In genomic region chr17:75271233-75271954, GRCh38 we compare ENCODE assay signal across 7 cellular contexts. TPM values are rescaled to one million over a fixed set of nuclear protein-coding genes. Genes with fewer than 3 reads are reported as not detected.
A peak's percentile ranks its signal among the peaks of the same experiment; 100 is the strongest.
DNase-seq lines count a peak whose midpoint lies in the region; ATAC-seq, FAIRE-seq and TF ChIP-seq lines count a peak whose summit lies in the region.

No MANE protein-coding gene starts in this region.

- peak; percentile 98 for FAIRE-seq in GM12892 (lab: Jason Lieb, UNC)

- DNase-seq in GM12892 (ENCODE audit: insufficient read length) (peak; percentile 96), NCI-H1092 treated with DMSO at 0.1 percent for 48 hours (lab: John Stamatoyannopoulos, UW) (peak; percentile 62), UCSD-AML1 (lab: John Stamatoyannopoulos, UW; ENCODE audit: unreplicated experiment) (peak; percentile 89), MCF 10A (ENCODE audit: unreplicated experiment) (peak; percentile 74), inferior parietal cortex (ENCODE audit: extremely low spot score) (peak; percentile 76)
- peak; percentile 89 for DNase-seq in stimulated activated CD4-positive, alpha-beta T cell treated with anti-CD3 and anti-CD28 coated beads, Interleukin-12 subunit alpha, Interleukin-12 subunit beta, amount 100 ng/mL, for 4 hours

- H3K9me3 Mint-ChIP-seq in MCF 10A (ENCODE audit: unreplicated experiment) = no peaks in the 10 kb centered on the region

- H3K4me3 Mint-ChIP-seq in MCF 10A (ENCODE audit: unreplicated experiment) = peak overlapping the region; percentile 74

- peaks cover 23% of the 10 kb centered on the region for H3K4me1 Mint-ChIP-seq in MCF 10A (ENCODE audit: insufficient read depth, unreplicated experiment)

- H3K27ac Mint-ChIP-seq in MCF 10A (ENCODE audit: low read depth, unreplicated experiment) = peak overlapping the region; percentile 39

- POLR2A ChIA-PET in MCF 10A (lab: Yijun Ruan, JAX) = interaction anchor here (0.6 to 6.8 kb wide), 21 partner anchors 9 to 398 kb away, joined by 3 to 142 read pairs (median 7); partner anchors contain the start of genes FDXR, GGA3, GRB2 and JPT1

- TF ChIP-seq POLR2A in GM12892 (IDR thresholded peaks at IDR 0.05; ENCODE audit: low read depth, low read length) = peak; percentile 62; the same call in 1 of the 2 replicates

- peak; percentile 63 for ATAC-seq in HG02571 (IDR thresholded peaks at IDR 0.05; ENCODE audit: unreplicated experiment)

- BruUV-seq in MCF 10A (replicated peaks; lab: Mats Ljungman, UMichigan) = no TSS peak

- CTCF ChIA-PET in MCF 10A (lab: Yijun Ruan, JAX) = interaction anchor here (0.5 to 3.0 kb wide), 21 partner anchors 10 to 1742 kb away, joined by 3 to 38 read pairs (median 4); partner anchors contain the start of genes GGA3, MRPS7 and SLC25A19

- peaks cover 26% of the 10 kb centered on the region for H3K36me3 Mint-ChIP-seq in MCF 10A (ENCODE audit: insufficient read depth, unreplicated experiment)

- peak; percentile 67 for TF ChIP-seq CTCF in MCF 10A (IDR thresholded peaks at IDR 0.05; ENCODE audit: unreplicated experiment)

- intact Hi-C loops in MCF 10A (cut with micrococcal nuclease) = loop anchor here (2.0 kb wide), 1 partner anchor 141 kb away; no protein-coding TSS in a partner anchor

- H3K27me3 Mint-ChIP-seq in MCF 10A (ENCODE audit: insufficient read depth, unreplicated experiment) = no peaks in the 10 kb centered on the region

RNA-seq across cellular contexts. Expression of gene MIF4GD, which starts 0.4 kb away (rescaled TPM):
- 33.3 TPM for polyA plus RNA-seq in GM12892 (2012; ENCODE audit: missing spikeins)
- total RNA-seq in MCF 10A (2022) = 23.3 and 29.6 TPM in 2 replicates

RNA-seq across cellular contexts. Expression of gene MRPS7, which starts 9.7 kb away (rescaled TPM):
- 77.8 TPM for polyA plus RNA-seq in GM12892 (2012; ENCODE audit: missing spikeins)
- 73.9 and 75.0 TPM in 2 replicates for total RNA-seq in MCF 10A (2022)

RNA-seq across cellular contexts. Expression of gene GGA3, which starts 10.0 kb away (rescaled TPM):
- 48.1 TPM for polyA plus RNA-seq in GM12892 (2012; ENCODE audit: missing spikeins)
- total RNA-seq in MCF 10A (2022) = 32.7 and 39.5 TPM in 2 replicates

RNA-seq across cellular contexts. Expression of gene SLC25A19, which starts 17.8 kb away (rescaled TPM):
- 56.3 TPM for polyA plus RNA-seq in GM12892 (2012; ENCODE audit: missing spikeins)
- 14.8 and 22.6 TPM in 2 replicates for total RNA-seq in MCF 10A (2022)

Comparison
In these comparisons a context has a peak if more than half of its experiments do, and no peak if none do; other contexts are left out.
1. Peak in every context shown above with its lines: DNase-seq and ATAC-seq.